9 cellular contexts compared by ENCODE assay signal in the genomic region with DNA sequence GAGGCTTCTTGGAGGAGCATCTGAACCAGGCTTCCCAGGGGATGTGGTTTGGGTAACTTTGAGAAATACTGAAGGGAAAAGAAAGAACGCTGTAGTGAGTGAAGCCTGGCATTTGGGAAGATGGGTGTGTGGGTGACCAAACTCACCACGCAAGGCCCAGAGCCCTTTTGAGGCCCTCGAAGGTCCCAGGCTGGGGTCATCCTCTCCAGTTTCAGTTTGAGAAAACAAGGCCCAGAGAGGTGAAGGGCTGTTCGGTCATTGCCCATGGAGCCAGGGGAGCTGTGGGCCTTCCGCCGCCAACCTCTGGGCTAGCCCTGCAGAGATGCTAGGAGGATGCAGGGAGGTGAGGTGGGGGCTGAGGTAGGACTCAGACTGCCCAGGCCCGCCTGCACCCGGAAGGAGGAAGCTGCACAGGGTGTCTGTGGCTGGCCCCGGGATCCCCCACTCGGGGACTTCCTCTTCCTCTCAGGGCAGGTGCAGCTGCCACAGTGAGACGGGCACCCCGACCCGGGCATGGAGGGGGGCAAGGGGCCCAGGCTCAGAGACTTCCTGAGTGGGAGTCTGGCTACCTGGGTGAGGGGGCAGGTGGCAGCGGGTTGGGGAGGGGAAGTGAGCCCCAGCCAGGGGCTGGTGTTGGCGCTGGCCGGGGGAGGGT. TPM values are rescaled to one million over a fixed set of nuclear protein-coding genes. Genes with fewer than 3 reads are reported as not detected.
DNase-seq lines count a peak whose midpoint lies in the region; ATAC-seq, FAIRE-seq and TF ChIP-seq lines count a peak whose summit lies in the region.
"Had no signal": no experiment of that assay in that cellular context is flagged by ENCODE, and none has a peak within 500 bp of the region (broad histone marks: within the 10 kb centered on the region; RNA-seq: fewer than 3 reads in every experiment).

A gene with protein sequence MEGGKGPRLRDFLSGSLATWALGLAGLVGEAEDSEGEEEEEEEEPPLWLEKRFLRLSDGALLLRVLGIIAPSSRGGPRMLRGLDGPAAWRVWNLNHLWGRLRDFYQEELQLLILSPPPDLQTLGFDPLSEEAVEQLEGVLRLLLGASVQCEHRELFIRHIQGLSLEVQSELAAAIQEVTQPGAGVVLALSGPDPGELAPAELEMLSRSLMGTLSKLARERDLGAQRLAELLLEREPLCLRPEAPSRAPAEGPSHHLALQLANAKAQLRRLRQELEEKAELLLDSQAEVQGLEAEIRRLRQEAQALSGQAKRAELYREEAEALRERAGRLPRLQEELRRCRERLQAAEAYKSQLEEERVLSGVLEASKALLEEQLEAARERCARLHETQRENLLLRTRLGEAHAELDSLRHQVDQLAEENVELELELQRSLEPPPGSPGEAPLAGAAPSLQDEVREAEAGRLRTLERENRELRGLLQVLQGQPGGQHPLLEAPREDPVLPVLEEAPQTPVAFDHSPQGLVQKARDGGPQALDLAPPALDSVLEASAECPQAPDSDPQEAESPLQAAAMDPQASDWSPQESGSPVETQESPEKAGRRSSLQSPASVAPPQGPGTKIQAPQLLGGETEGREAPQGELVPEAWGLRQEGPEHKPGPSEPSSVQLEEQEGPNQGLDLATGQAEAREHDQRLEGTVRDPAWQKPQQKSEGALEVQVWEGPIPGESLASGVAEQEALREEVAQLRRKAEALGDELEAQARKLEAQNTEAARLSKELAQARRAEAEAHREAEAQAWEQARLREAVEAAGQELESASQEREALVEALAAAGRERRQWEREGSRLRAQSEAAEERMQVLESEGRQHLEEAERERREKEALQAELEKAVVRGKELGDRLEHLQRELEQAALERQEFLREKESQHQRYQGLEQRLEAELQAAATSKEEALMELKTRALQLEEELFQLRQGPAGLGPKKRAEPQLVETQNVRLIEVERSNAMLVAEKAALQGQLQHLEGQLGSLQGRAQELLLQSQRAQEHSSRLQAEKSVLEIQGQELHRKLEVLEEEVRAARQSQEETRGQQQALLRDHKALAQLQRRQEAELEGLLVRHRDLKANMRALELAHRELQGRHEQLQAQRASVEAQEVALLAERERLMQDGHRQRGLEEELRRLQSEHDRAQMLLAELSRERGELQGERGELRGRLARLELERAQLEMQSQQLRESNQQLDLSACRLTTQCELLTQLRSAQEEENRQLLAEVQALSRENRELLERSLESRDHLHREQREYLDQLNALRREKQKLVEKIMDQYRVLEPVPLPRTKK (N-terminal part only) (plus strand): TSS at position 451 of the 655 bp plus-strand sequence. CDS start 63 bp downstream, at position 514.

- H3K27me3 ChIP-seq in suprapubic skin, result no peaks in the 10 kb centered on the region

- no peak within 1 kb of the TSS for H3K27ac ChIP-seq in suprapubic skin

- peak within 1 kb of the TSS; percentile 30 for H3K4me3 ChIP-seq in suprapubic skin

- peak within 1 kb of the TSS; percentile 92 for H3K4me3 Mint-ChIP-seq in T-helper 1 cell treated with Interleukin-12 subunit alpha and Interleukin-12 subunit beta and Interleukin-4 antibody, amounts not matched to agents 30 μg/mL and 1 μg/mL, for 36 hours
- peak within 1 kb of the TSS; percentile 63 for H3K4me3 Mint-ChIP-seq in mesothelial cell of epicardium
- H3K4me3 Mint-ChIP-seq: neural crest cell had no signal

- FAIRE-seq in GM18507 (lab: Jason Lieb, UNC), result peak; percentile 91

- DNase-seq in GM18507 (ENCODE audit: extremely low spot score, insufficient read length, low read depth), result peak; percentile 78
- DNase-seq in activated naive CD4-positive, alpha-beta T cell treated with anti-CD3 and anti-CD28 coated beads, Interleukin-2, amount 50 U/mL, for 72 hours (ENCODE audit: low spot score in 2 of 2), result peak; percentile 80 to 85
- DNase-seq in mesothelial cell of epicardium (ENCODE audit: low spot score in 2 of 2, unreplicated experiment in 2 of 2), result no peak
- no peak for DNase-seq in suprapubic skin (ENCODE audit: low spot score in 2 of 2)
- DNase-seq in foreskin melanocyte, result no peak
- no peak for DNase-seq in AG08396 (ENCODE audit: low spot score)

- H3K9me3 ChIP-seq in suprapubic skin, result no peaks in the 10 kb centered on the region

- ATAC-seq in HG03060 (IDR thresholded peaks at IDR 0.05; ENCODE audit: low read depth, unreplicated experiment), result peak; percentile 40
- peak; percentile 76 to 85 for ATAC-seq in activated naive CD4-positive, alpha-beta T cell treated with anti-CD3 and anti-CD28 coated beads, Interleukin-2, amount 50 U/mL, for 72 hours

- TF ChIP-seq POLR2A in suprapubic skin (IDR thresholded peaks at IDR 0.05), result no peak

- H3K4me1 Mint-ChIP-seq in T-helper 1 cell treated with Interleukin-12 subunit alpha and Interleukin-12 subunit beta and Interleukin-4 antibody, amounts not matched to agents 30 μg/mL and 1 μg/mL, for 36 hours (ENCODE audit: low read depth), result peaks cover 31% of the 10 kb centered on the region
- H3K4me1 Mint-ChIP-seq in mesothelial cell of epicardium, result peaks cover 17% of the 10 kb centered on the region

- no peaks in the 10 kb centered on the region for H3K27me3 Mint-ChIP-seq in T-helper 1 cell treated with Interleukin-12 subunit alpha and Interleukin-12 subunit beta and Interleukin-4 antibody, amounts not matched to agents 30 μg/mL and 1 μg/mL, for 36 hours (ENCODE audit: low read depth)
- H3K27me3 Mint-ChIP-seq in mesothelial cell of epicardium (ENCODE audit: low read depth), result peaks cover 3% of the 10 kb centered on the region

- H3K9me3 Mint-ChIP-seq in T-helper 1 cell treated with Interleukin-12 subunit alpha and Interleukin-12 subunit beta and Interleukin-4 antibody, amounts not matched to agents 30 μg/mL and 1 μg/mL, for 36 hours, result no peaks in the 10 kb centered on the region
- no peaks in the 10 kb centered on the region for H3K9me3 Mint-ChIP-seq in activated naive CD4-positive, alpha-beta T cell treated with anti-CD3 and anti-CD28 coated beads, Interleukin-2, amount 50 U/mL, for 72 hours
- H3K9me3 Mint-ChIP-seq in mesothelial cell of epicardium, result no peaks in the 10 kb centered on the region
- H3K9me3 Mint-ChIP-seq: neural crest cell had no signal

- peak within 1 kb of the TSS; percentile 94 for H3K27ac Mint-ChIP-seq in T-helper 1 cell treated with Interleukin-12 subunit alpha and Interleukin-12 subunit beta and Interleukin-4 antibody, amounts not matched to agents 30 μg/mL and 1 μg/mL, for 36 hours
- peak within 1 kb of the TSS; percentile 83 to 95 for H3K27ac Mint-ChIP-seq in activated naive CD4-positive, alpha-beta T cell treated with anti-CD3 and anti-CD28 coated beads, Interleukin-2, amount 50 U/mL, for 72 hours
- no peak within 1 kb of the TSS for H3K27ac Mint-ChIP-seq in mesothelial cell of epicardium

- peaks cover 23% of the 10 kb centered on the region for H3K36me3 Mint-ChIP-seq in T-helper 1 cell treated with Interleukin-12 subunit alpha and Interleukin-12 subunit beta and Interleukin-4 antibody, amounts not matched to agents 30 μg/mL and 1 μg/mL, for 36 hours (ENCODE audit: low read depth)
- peaks cover 5 to 10% of the 10 kb centered on the region in 2 donors for H3K36me3 Mint-ChIP-seq in activated naive CD4-positive, alpha-beta T cell treated with anti-CD3 and anti-CD28 coated beads, Interleukin-2, amount 50 U/mL, for 72 hours
- no peaks in the 10 kb centered on the region for H3K36me3 Mint-ChIP-seq in mesothelial cell of epicardium

- 74% methylated on average over 14 of the region's 16 CpGs for WGBS in suprapubic skin

- TF ChIP-seq EP300 in suprapubic skin (IDR thresholded peaks at IDR 0.05), result no peak

- H3K36me3 ChIP-seq in suprapubic skin, result no peaks in the 10 kb centered on the region

- peaks cover 23% of the 10 kb centered on the region for H3K4me1 ChIP-seq in suprapubic skin

- TF ChIP-seq CTCF in mesothelial cell of epicardium (IDR thresholded peaks at IDR 0.05; ENCODE audit: unreplicated experiment) (no peak), suprapubic skin (IDR thresholded peaks at IDR 0.05) (no peak)

RNA-seq across cellular contexts. Expression of the gene that starts here (rescaled TPM):
- 100 to 1,000 TPM in 1 of 2 donors, 10 to 100 TPM in 1; 75.0 to 103 TPM for total RNA-seq in activated naive CD4-positive, alpha-beta T cell treated with anti-CD3 and anti-CD28 coated beads, Interleukin-2, amount 50 U/mL, for 72 hours
- total RNA-seq in mesothelial cell of epicardium, result 10.1 to 12.0 TPM (median 11.5 TPM) in 3 replicates
- total RNA-seq in suprapubic skin, result 1 to 10 TPM; 3.3 to 8.3 (median 5.4) TPM

Comparison
In these comparisons a context has a peak if more than half of its experiments do, and no peak if none do; other contexts are left out.
1. DNase-seq: peak in GM18507 (single experiment) and activated naive CD4-positive, alpha-beta T cell treated with anti-CD3 and anti-CD28 coated beads, Interleukin-2, amount 50 U/mL, for 72 hours (2 of 2); none in mesothelial cell of epicardium (0 of 2), suprapubic skin (0 of 2), foreskin melanocyte (single experiment) and AG08396 (single experiment).